Comparison of ENCODE assay signal across 8 cellular contexts in genomic region chr11:19116971-19117759, GRCh38. TPM values are rescaled to one million over a fixed set of nuclear protein-coding genes. Genes with fewer than 3 reads are reported as not detected.
DNase-seq lines count a peak whose midpoint lies in the region; ATAC-seq, FAIRE-seq and TF ChIP-seq lines count a peak whose summit lies in the region.

ZDHHC13 (plus strand) TSS chr11:19117168; CDS start chr11:19117250, 82 bp downstream.

- DNase-seq in BE2C, result peak; percentile 87
- DNase-seq in NCI-H446 (lab: John Stamatoyannopoulos, UW), result peak; percentile 84 to 96
- peak; percentile 87 for DNase-seq in activated CD4-positive, CD25-positive, alpha-beta regulatory T cell treated with anti-CD3 and anti-CD28 coated beads, Interleukin-2, amount 50 U/mL, for 16 hours (ENCODE audit: low read depth, low spot score)
- DNase-seq in cerebellar cortex (ENCODE audit: low spot score), result peak; percentile 93
- peak; percentile 97 for DNase-seq in kidney
- DNase-seq in stimulated activated CD4-positive, alpha-beta T cell treated with anti-CD3 and anti-CD28 coated beads, Interleukin-15, amount 100 ng/mL, for 24 hours, result peak; percentile 98

- H3K36me3 ChIP-seq in BE2C, result no peaks in the 10 kb centered on the region
- H3K36me3 ChIP-seq in kidney (ENCODE audit: control insufficient read depth in 1 of 2, insufficient read depth in 2 of 2, low read length in 2 of 2), result no peaks in the 10 kb centered on the region

- intact Hi-C loops in kidney (cut with DNase I), result no loop called here

- FAIRE-seq in kidney (lab: Jason Lieb, UNC), result no peak

- peak; percentile 97 for ATAC-seq in HG03378 (IDR thresholded peaks at IDR 0.05; ENCODE audit: unreplicated experiment)

- H3K4me1 ChIP-seq in BE2C, result no peaks in the 10 kb centered on the region
- H3K4me1 ChIP-seq in kidney (ENCODE audit: control insufficient read depth in 1 of 2, insufficient read depth in 1 of 2, low read depth in 1 of 2, low read length in 2 of 2), result peaks cover 4 to 5% of the 10 kb centered on the region in 2 donors

- H3K4me3 ChIP-seq in BE2C (ENCODE audit: low read depth, low read length), result peak within 1 kb of the TSS; percentile 68
- H3K4me3 ChIP-seq in kidney (ENCODE audit: low read length in 2 of 2), result peak within 1 kb of the TSS; percentile 71 to 75

- TF ChIP-seq POLR2A in GM19099 (IDR thresholded peaks at IDR 0.05; ENCODE audit: extremely low read depth, insufficient read length, low read depth), result peak; percentile 90

- H3K9me3 ChIP-seq in BE2C (no peaks in the 10 kb centered on the region), kidney (ENCODE audit: control insufficient read depth in 1 of 2, low read length in 2 of 2) (no peaks in the 10 kb centered on the region)

- H3K27ac ChIP-seq in kidney (ENCODE audit: low read depth in 2 of 2, low read length in 2 of 2), result peak within 1 kb of the TSS; percentile 9 to 52

- no peaks in the 10 kb centered on the region for H3K27me3 ChIP-seq in BE2C

- peak; percentile 21; the same call in 1 of the 2 replicates for TF ChIP-seq CTCF in BE2C (IDR thresholded peaks at IDR 0.05; ENCODE audit: low read depth, low read length)
- peak; percentile 19 for TF ChIP-seq CTCF in kidney (IDR thresholded peaks at IDR 0.05; ENCODE audit: borderline replicate concordance, extremely low read depth, insufficient read depth)

- H3K9ac ChIP-seq in kidney (ENCODE audit: low read length in 2 of 2), result peak within 1 kb of the TSS; percentile 70 to 72

RNA-seq across cellular contexts. Expression of gene ZDHHC13, which starts in this region (rescaled TPM):
- 2.8 TPM for polyA plus RNA-seq in BE2C (2012; ENCODE audit: insufficient read depth, insufficient read length, low read depth)
- 18.9 TPM for total RNA-seq in kidney
- polyA plus RNA-seq in kidney (ENCODE audit: insufficient read depth, low read depth, low replicate concordance), result 13.1 TPM

Comparison
In these comparisons a context has a peak if more than half of its experiments do, and no peak if none do; other contexts are left out.
1. Peak in every context shown above with its lines: DNase-seq, ATAC-seq, H3K4me3 ChIP-seq and H3K27ac ChIP-seq.